8 cellular contexts compared by ENCODE assay signal in genomic region chr7:50197547-50197946, GRCh38.
A peak's percentile ranks its signal among the peaks of the same experiment; 100 is the strongest.
DNase-seq lines count a peak whose midpoint lies in the region; ATAC-seq and TF ChIP-seq lines count a peak whose summit lies in the region.

No MANE protein-coding gene starts in this region.

- DNase-seq in activated gamma-delta T cell treated with Interleukin-2 at 50 U/mL for 16 hours (peak; percentile 47), activated gamma-delta T cell (lab: John Stamatoyannopoulos, UW) (no peak), activated T-cell treated with anti-CD3 and anti-CD28 coated beads for 24 hours (ENCODE audit: low read depth) (peak; percentile 69), foreskin melanocyte (no peak), cerebellar cortex (ENCODE audit: low spot score) (no peak)
- DNase-seq in stimulated activated CD4-positive, alpha-beta T cell treated with anti-CD3 and anti-CD28 coated beads, Interleukin-1b, Interleukin-23, amount 100 ng/mL, for 24 hours (ENCODE audit: low read depth in 4 of 4, low spot score in 1 of 4), result peak in 3 of 4 experiments; percentile 34 to 77 (median 61)

- ATAC-seq in HG03378 (IDR thresholded peaks at IDR 0.05; ENCODE audit: unreplicated experiment), result peak; percentile 86
- no peak for ATAC-seq in SK-N-SH treated with all-trans-retinoic acid at 6 μM for 48 hours

TF ChIP-seq in SK-N-SH treated with all-trans-retinoic acid at 6 μM for 48 hours, 23 proteins besides CTCF, POLR2A, EP300 and RAD21:
- no peak for TF ChIP-seq CREB5 (CRISPR knock-in tag; IDR thresholded peaks at IDR 0.05; ENCODE audit: low read depth)
TF ChIP-seq in SK-N-SH treated with all-trans-retinoic acid at 6 μM for 48 hours: peak in this region for 0.

Comparison
In these comparisons a context has a peak if more than half of its experiments do, and no peak if none do; other contexts are left out.
1. DNase-seq: peak in activated gamma-delta T cell treated with Interleukin-2 at 50 U/mL for 16 hours (single experiment), activated T-cell treated with anti-CD3 and anti-CD28 coated beads for 24 hours (single experiment) and stimulated activated CD4-positive, alpha-beta T cell treated with anti-CD3 and anti-CD28 coated beads, Interleukin-1b, Interleukin-23, amount 100 ng/mL, for 24 hours (3 of 4); none in activated gamma-delta T cell (single experiment), foreskin melanocyte (single experiment) and cerebellar cortex (single experiment).